ENCODE assay signal across 23 cellular contexts in genomic region chr18:34959989-34960388, GRCh38.
DNase-seq lines count a peak whose midpoint lies in the region; ATAC-seq, FAIRE-seq and TF ChIP-seq lines count a peak whose summit lies in the region.
"Had no signal": no experiment of that assay in that cellular context is flagged by ENCODE, and none has a peak within 500 bp of the region (broad histone marks: within the 10 kb centered on the region; RNA-seq: fewer than 3 reads in every experiment).

No MANE protein-coding gene starts in this region.

- H3K4me1 ChIP-seq in HepG2 (ENCODE audit: insufficient read depth, low read length) (peaks cover 60% of the 10 kb centered on the region), right lobe of liver (peaks cover 0 to 5% (median 0%) of the 10 kb centered on the region in 4 donors), mesenchymal stem cell (ENCODE audit: control insufficient read depth, insufficient read depth, low read depth, low read length) (no peaks in the 10 kb centered on the region), Peyer's patch (no peaks in the 10 kb centered on the region), testis (no peaks in the 10 kb centered on the region)

- H2BK15ac ChIP-seq in mesenchymal stem cell (ENCODE audit: low read depth, poor library complexity, severe bottlenecking): no peak overlapping the region

- FAIRE-seq in HepG2 (lab: Jason Lieb, UNC): no peak
- FAIRE-seq: GM12892, H54 had no signal

- H3K36me3 ChIP-seq in HepG2 (replicated peaks in 1 of 2; ENCODE audit: control insufficient read depth in 1 of 2, insufficient read depth in 2 of 2, low read length in 2 of 2) (no peaks in the 10 kb centered on the region), right lobe of liver (no peaks in the 10 kb centered on the region), mesenchymal stem cell (ENCODE audit: control insufficient read depth in 1 of 2, insufficient read depth in 2 of 2, low read depth in 1 of 2, low read length in 2 of 2) (no peaks in the 10 kb centered on the region), Peyer's patch (no peaks in the 10 kb centered on the region), testis (ENCODE audit: low read depth, missing control alignments) (no peaks in the 10 kb centered on the region)

- H3K27me3 Mint-ChIP-seq in neural crest cell (ENCODE audit: low read depth): no peaks in the 10 kb centered on the region

- no peak overlapping the region for H2AFZ ChIP-seq in HepG2 (ENCODE audit: low read length)
- H2AFZ ChIP-seq in mesenchymal stem cell (ENCODE audit: low read depth, low read length): no peak overlapping the region

- H3K27ac ChIP-seq in HepG2 (ENCODE audit: extremely low read length, insufficient read depth, low read length): peak overlapping the region; percentile 55
- H3K27ac ChIP-seq in right lobe of liver: no peak overlapping the region
- H3K27ac ChIP-seq in mesenchymal stem cell (ENCODE audit: low read length, poor library complexity, severe bottlenecking): no peak overlapping the region
- H3K27ac ChIP-seq in Peyer's patch: peak overlapping the region in 1 of 4 donors; percentile 15
- H3K27ac ChIP-seq in testis: no peak overlapping the region
- H3K27ac ChIP-seq: 22Rv1, C4-2B, RWPE1 had no signal

- H3K4me2 ChIP-seq in HepG2 (ENCODE audit: low read depth, low read length): peak overlapping the region; percentile 64
- no peak overlapping the region for H3K4me2 ChIP-seq in mesenchymal stem cell (ENCODE audit: low read length, poor library complexity, severe bottlenecking)

- no peaks in the 10 kb centered on the region for H4K20me1 ChIP-seq in HepG2 (ENCODE audit: insufficient read depth, low read length)

- intact Hi-C loops in HepG2 (cut with micrococcal nuclease; ENCODE audit: unreplicated experiment): loop anchor here (5.0 kb wide), 1 partner anchor 48 kb away; no protein-coding TSS in a partner anchor
- intact Hi-C loops in right lobe of liver (cut with DNase I): no loop called here
- intact Hi-C loops in testis (cut with DNase I; ENCODE audit: low total_unique reads): no loop called here

- H3K18ac ChIP-seq in mesenchymal stem cell (ENCODE audit: low read depth in 1 of 2, low read length in 2 of 2): no peak overlapping the region

- no peak overlapping the region for H3K14ac ChIP-seq in mesenchymal stem cell (ENCODE audit: low read length in 2 of 2)

- peak overlapping the region; percentile 53 for H3K27ac Mint-ChIP-seq in neural crest cell (ENCODE audit: unreplicated experiment)
- H3K27ac Mint-ChIP-seq: B cell; CD8-positive, alpha-beta T cell had no signal

- TF ChIP-seq POLR2A in HepG2 (IDR thresholded peaks at IDR 0.05; ENCODE audit: insufficient read depth in 1 of 2, low read depth in 2 of 2, low read length in 2 of 2): no peak
- TF ChIP-seq POLR2A in right lobe of liver (IDR thresholded peaks at IDR 0.05): no peak
- TF ChIP-seq POLR2A in Peyer's patch (IDR thresholded peaks at IDR 0.05): no peak
- TF ChIP-seq POLR2A in testis (IDR thresholded peaks at IDR 0.05): no peak

- no peak overlapping the region for H2BK5ac ChIP-seq in mesenchymal stem cell (ENCODE audit: low read depth, low read length, poor library complexity, severe bottlenecking)

- H3K4me1 Mint-ChIP-seq in neural crest cell: peaks cover 2% of the 10 kb centered on the region
- H3K4me1 Mint-ChIP-seq: B cell had no signal

- no peaks in the 10 kb centered on the region for H3K79me1 ChIP-seq in mesenchymal stem cell (replicated peaks; ENCODE audit: low read length, poor library complexity, severe bottlenecking)

- CTCF ChIA-PET in HepG2 (lab: Yijun Ruan, JAX; ENCODE audit: low intra/inter-chr PET ratio, low total read pairs): no interaction called here

- H3K4me3 Mint-ChIP-seq in neural crest cell: no peak overlapping the region
- H3K4me3 Mint-ChIP-seq: B cell; CD8-positive, alpha-beta T cell had no signal

- H3K9ac ChIP-seq in HepG2 (ENCODE audit: insufficient read depth, low read depth, low read length) (0 out of 2 replicates have a peak overlapping the region, but pooled peaks have one; percentile 33), mesenchymal stem cell (ENCODE audit: low read length) (no peak overlapping the region)

- no peak overlapping the region for H2BK120ac ChIP-seq in mesenchymal stem cell (ENCODE audit: low read depth, low read length)

- POLR2A ChIA-PET in HepG2 (lab: Yijun Ruan, JAX): no interaction called here

- H3K9me3 ChIP-seq in HepG2 (ENCODE audit: low read length) (no peaks in the 10 kb centered on the region), right lobe of liver (no peaks in the 10 kb centered on the region), mesenchymal stem cell (ENCODE audit: control insufficient read depth, low read length) (no peaks in the 10 kb centered on the region), Peyer's patch (no peaks in the 10 kb centered on the region), testis (no peaks in the 10 kb centered on the region)

- peak overlapping the region; percentile 56 for H2AK5ac ChIP-seq in mesenchymal stem cell (ENCODE audit: low read length, severe bottlenecking)

- no peak for TF ChIP-seq RAD21 in HepG2 (CRISPR knock-in tag; IDR thresholded peaks at IDR 0.05)

- peaks cover 3% of the 10 kb centered on the region for H3K9me3 Mint-ChIP-seq in neural crest cell
- H3K9me3 Mint-ChIP-seq: CD8-positive, alpha-beta T cell had no signal

- H4K91ac ChIP-seq in mesenchymal stem cell (ENCODE audit: low read length): no peak overlapping the region

- no peak overlapping the region for H4K8ac ChIP-seq in mesenchymal stem cell (ENCODE audit: low read length)

- TF ChIP-seq CTCF in HepG2 (CRISPR knock-in tag; IDR thresholded peaks at IDR 0.05): no peak
- TF ChIP-seq CTCF in right lobe of liver (IDR thresholded peaks at IDR 0.05): no peak
- no peak for TF ChIP-seq CTCF in neural crest cell (conservative IDR thresholded peaks at IDR 0.05)
- no peak for TF ChIP-seq CTCF in Peyer's patch (IDR thresholded peaks at IDR 0.05)
- TF ChIP-seq CTCF in testis (IDR thresholded peaks at IDR 0.05): no peak

- no TSS peak for BruUV-seq in HepG2 (replicated peaks; lab: Mats Ljungman, UMichigan)

- in situ Hi-C loops in HepG2 (cut with HindIII; ENCODE audit: extremely low pct_ligation_motif_present, low pct_unique_long_range_greater_than_20kb): no loop called here

- H2BK12ac ChIP-seq in mesenchymal stem cell (ENCODE audit: low read length in 2 of 2): no peak overlapping the region

- no peaks in the 10 kb centered on the region for H3K36me3 Mint-ChIP-seq in neural crest cell (ENCODE audit: low read depth)
- H3K36me3 Mint-ChIP-seq: CD8-positive, alpha-beta T cell had no signal

- no peaks in the 10 kb centered on the region for H3K79me2 ChIP-seq in HepG2 (ENCODE audit: insufficient read depth, low read length)

- H3K4ac ChIP-seq in mesenchymal stem cell (ENCODE audit: low read depth in 1 of 2, low read length in 2 of 2): no peak overlapping the region

- 82% methylated on average over 4 of the region's 4 CpGs for WGBS in HepG2 (ENCODE audit: low lambda C conversion rate)
- 82% methylated on average over 4 of the region's 4 CpGs for WGBS in right lobe of liver (ENCODE audit: insufficient coverage, low coverage, low lambda C conversion rate, missing lambda C conversion rate)
- WGBS in mesenchymal stem cell: 91% methylated on average over 3 of the region's 4 CpGs
- WGBS in testis, 2 donors: 86 to 87% methylated on average over 4 of the region's 4 CpGs

- H3K4me3 ChIP-seq in HepG2 (replicated peaks in 1 of 3; ENCODE audit: insufficient read depth in 1 of 3, low read depth in 2 of 3, low read length in 3 of 3) (peak overlapping the region in 1 of 3 experiments; percentile 24; a peak in 1 of 6 replicates), right lobe of liver (no peak overlapping the region), mesenchymal stem cell (ENCODE audit: insufficient read depth in 1 of 2, low read depth in 1 of 2, low read length in 2 of 2) (no peak overlapping the region), Peyer's patch (peak overlapping the region in 1 of 4 donors; percentile 0), testis (no peak overlapping the region)

- ATAC-seq in HepG2 (no peak), right lobe of liver (no peak)
- ATAC-seq: CD8-positive, alpha-beta T cell had no signal

- TF ChIP-seq EP300 in HepG2 (IDR thresholded peaks at IDR 0.05; ENCODE audit: low read depth in 2 of 2, low read length in 2 of 2) (no peak), HepG2 (CRISPR knock-in tag; IDR thresholded peaks at IDR 0.05; ENCODE audit: borderline replicate concordance) (no peak)

- H3K27me3 ChIP-seq in HepG2 (ENCODE audit: control insufficient read depth in 1 of 2, insufficient read depth in 2 of 2, low read length in 2 of 2): no peaks in the 10 kb centered on the region
- H3K27me3 ChIP-seq in right lobe of liver: no peaks in the 10 kb centered on the region
- H3K27me3 ChIP-seq in mesenchymal stem cell (ENCODE audit: control insufficient read depth in 1 of 2, insufficient read depth in 1 of 2, low read length in 2 of 2): no peaks in the 10 kb centered on the region
- no peaks in the 10 kb centered on the region for H3K27me3 ChIP-seq in Peyer's patch
- H3K27me3 ChIP-seq in testis: no peaks in the 10 kb centered on the region

- H3K23ac ChIP-seq in mesenchymal stem cell (ENCODE audit: low read length in 2 of 2): no peak overlapping the region

- no peak for DNase-seq in HepG2 (ENCODE audit: low spot score)
- no peak for DNase-seq in right lobe of liver
- DNase-seq in mesenchymal stem cell: no peak
- DNase-seq in neural crest cell (ENCODE audit: low read depth, low spot score): no peak
- DNase-seq in Peyer's patch: no peak
- DNase-seq in OCI-M2 (lab: John Stamatoyannopoulos, UW; ENCODE audit: unreplicated experiment): no peak
- DNase-seq in testis: no peak
- DNase-seq: CD8-positive, alpha-beta T cell; DMS153; DND-41; Kasumi-1; NCI-H1105; NCI-H1436 treated with DMSO at 0.1 percent for 48 hours; NCI-H187 treated with DMSO at 0.1 percent for 48 hours; NCI-H524; NCI-H774; SHP77 had no signal

TF ChIP-seq in HepG2, 621 proteins besides CTCF, POLR2A, EP300 and RAD21 (continues in another document):
- no peak for TF ChIP-seq ERF (CRISPR knock-in tag; IDR thresholded peaks at IDR 0.05)
- TF ChIP-seq SIX4 (CRISPR knock-in tag; IDR thresholded peaks at IDR 0.05): no peak
- no peak for TF ChIP-seq KDM2A (CRISPR knock-in tag; IDR thresholded peaks at IDR 0.05; ENCODE audit: borderline replicate concordance, low read depth)
- TF ChIP-seq ZNF713 (CRISPR knock-in tag; IDR thresholded peaks at IDR 0.05): no peak
- TF ChIP-seq SIN3A (IDR thresholded peaks at IDR 0.05; ENCODE audit: borderline replicate concordance, low read depth, low read length): no peak
- no peak for TF ChIP-seq ZNF501 (CRISPR knock-in tag; IDR thresholded peaks at IDR 0.05)
